Comparison of ENCODE assay signal across 12 cellular contexts in the genomic region with DNA sequence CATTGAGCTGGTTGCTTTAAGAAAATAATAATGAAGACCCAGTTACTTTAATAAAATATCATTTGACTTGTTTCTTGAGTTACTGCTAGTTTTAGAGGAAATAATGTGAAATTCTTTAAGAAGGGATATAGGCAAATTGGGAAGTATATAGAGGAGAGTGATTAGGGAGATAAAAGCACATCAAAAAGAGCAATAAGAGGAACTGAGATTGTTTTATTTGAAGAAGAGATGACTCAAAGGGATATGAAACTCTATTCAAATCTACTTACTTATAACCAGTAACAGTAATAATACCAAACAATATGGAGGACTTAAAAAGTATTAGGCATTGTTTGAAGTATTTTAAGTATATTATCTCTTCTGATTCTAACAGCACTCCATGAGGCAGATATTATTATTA. TPM values are rescaled to one million over a fixed set of nuclear protein-coding genes. Genes with fewer than 3 reads are reported as not detected.
DNase-seq lines count a peak whose midpoint lies in the region; ATAC-seq and TF ChIP-seq lines count a peak whose summit lies in the region.
"Had no signal": no experiment of that assay in that cellular context is flagged by ENCODE, and none has a peak within 500 bp of the region (broad histone marks: within the 10 kb centered on the region; RNA-seq: fewer than 3 reads in every experiment).

No MANE protein-coding gene starts in this region.

- no peaks in the 10 kb centered on the region for H3K9me3 ChIP-seq in testis

- intact Hi-C loops in testis (cut with DNase I; ENCODE audit: low total_unique reads), result no loop called here

- no peaks in the 10 kb centered on the region for H3K4me1 ChIP-seq in testis

- DNase-seq in NOMO-1 treated with DMSO at 0.1 percent for 48 hours (lab: John Stamatoyannopoulos, UW; ENCODE audit: unreplicated experiment) (peak; percentile 67), NOMO-1 treated with dmso at 0.1 percent for 144 hours (lab: John Stamatoyannopoulos, UW; ENCODE audit: unreplicated experiment) (no peak), NCI-H524 (lab: John Stamatoyannopoulos, UW) (no peak), testis (no peak)
- DNase-seq in stimulated activated naive CD8-positive, alpha-beta T cell treated with anti-CD3 and anti-CD28 coated beads, Interleukin-15, Interleukin-2, amounts not matched to agents 100 U/mL and 50 U/mL, for 24 hours, result no peak
- DNase-seq in activated CD4-positive, CD25-positive, alpha-beta regulatory T cell treated with anti-CD3 and anti-CD28 coated beads, Interleukin-2, amount 50 U/mL, for 72 hours, result no peak
- DNase-seq: 8988T; activated CD4-positive, CD25-positive, alpha-beta regulatory T cell; DMS153; stimulated activated naive CD4-positive, alpha-beta T cell had no signal

- no peaks in the 10 kb centered on the region for H3K27me3 ChIP-seq in testis

- no peak overlapping the region for H3K4me3 ChIP-seq in testis

- no peak for TF ChIP-seq POLR2A in testis (IDR thresholded peaks at IDR 0.05)

- ATAC-seq in HG02678 (IDR thresholded peaks at IDR 0.05; ENCODE audit: unreplicated experiment), result peak; percentile 74
- peak; percentile 78 for ATAC-seq in HG03439 (IDR thresholded peaks at IDR 0.05; ENCODE audit: unreplicated experiment)
- ATAC-seq in stimulated activated naive CD8-positive, alpha-beta T cell treated with anti-CD3 and anti-CD28 coated beads, Interleukin-15, Interleukin-2, amounts not matched to agents 100 U/mL and 50 U/mL, for 24 hours, result no peak

- no peak overlapping the region for H3K27ac ChIP-seq in testis

- no peak for TF ChIP-seq CTCF in testis (IDR thresholded peaks at IDR 0.05)

- no peaks in the 10 kb centered on the region for H3K36me3 ChIP-seq in testis (ENCODE audit: low read depth, missing control alignments)

RNA-seq across cellular contexts. Expression of a gene that starts 37.1 kb away (rescaled TPM):
- total RNA-seq in testis, result 1 to 10 TPM; 5.1 to 6.2 TPM
- 3.4 TPM for polyA plus RNA-seq in testis (ENCODE audit: insufficient read depth, low read depth, low replicate concordance)
